Comparison of ENCODE assay signal across 7 cellular contexts in the genomic region with DNA sequence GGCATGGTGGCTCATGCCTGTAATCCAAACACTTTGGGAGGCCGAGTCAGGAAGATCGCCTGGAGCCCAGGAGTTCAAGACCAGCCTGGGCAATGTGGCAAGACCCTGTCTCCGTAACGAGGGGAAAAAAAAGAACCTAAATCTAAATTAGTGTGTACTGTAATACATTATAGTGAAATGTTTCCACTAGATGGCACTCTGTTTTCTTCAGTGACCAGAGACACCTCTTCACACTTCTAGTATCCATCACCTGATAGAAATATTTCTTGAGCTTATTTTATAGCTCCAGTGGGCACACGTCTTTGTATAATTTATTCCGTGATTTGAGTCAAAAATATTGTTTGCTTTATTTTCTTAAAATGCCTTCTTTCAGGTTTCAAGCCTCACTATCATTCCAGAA.
DNase-seq lines count a peak whose midpoint lies in the region; ATAC-seq and TF ChIP-seq lines count a peak whose summit lies in the region.

No MANE protein-coding gene starts in this region.

- H3K4me1 Mint-ChIP-seq in type B pancreatic cell (ENCODE audit: unreplicated experiment): peaks cover 10% of the 10 kb centered on the region

- no peaks in the 10 kb centered on the region for H3K27me3 ChIP-seq in esophagus muscularis mucosa

- no peaks in the 10 kb centered on the region for H3K27me3 Mint-ChIP-seq in type B pancreatic cell

- peaks cover 15% of the 10 kb centered on the region for H3K36me3 Mint-ChIP-seq in type B pancreatic cell

- no peak for TF ChIP-seq EP300 in esophagus muscularis mucosa (IDR thresholded peaks at IDR 0.05)

- no peak overlapping the region for H3K27ac ChIP-seq in esophagus muscularis mucosa (replicated peaks in 1 of 4)

- H3K4me3 ChIP-seq in esophagus muscularis mucosa: no peak overlapping the region

- H3K36me3 ChIP-seq in esophagus muscularis mucosa: no peaks in the 10 kb centered on the region

- H3K4me1 ChIP-seq in esophagus muscularis mucosa: peaks cover 0 to 12% (median 0%) of the 10 kb centered on the region in 4 donors

- DNase-seq in GM10266 (ENCODE audit: extremely low spot score): no peak
- DNase-seq in RPMI7951 (ENCODE audit: low read depth): peak; percentile 67
- no peak for DNase-seq in esophagus muscularis mucosa (ENCODE audit: extremely low spot score)
- DNase-seq in type B pancreatic cell (ENCODE audit: extremely low spot score, unreplicated experiment): no peak
- no peak for DNase-seq in HPDE6-E6E7 (ENCODE audit: extremely low spot score)
- no peak for DNase-seq in posterior cingulate gyrus

- no peaks in the 10 kb centered on the region for H3K9me3 ChIP-seq in esophagus muscularis mucosa

- no peak for TF ChIP-seq POLR2A in esophagus muscularis mucosa (IDR thresholded peaks at IDR 0.05; ENCODE audit: low read depth)

- peak; percentile 62 for ATAC-seq in HG02884 (IDR thresholded peaks at IDR 0.05; ENCODE audit: unreplicated experiment)

- WGBS in esophagus muscularis mucosa: 37% methylated on average over 6 of the region's 6 CpGs

- TF ChIP-seq CTCF in GM10266 (IDR thresholded peaks at IDR 0.05; ENCODE audit: control insufficient read depth, insufficient read depth, low read depth, missing control alignments): peak; percentile 11
- peak in 2 of 3 experiments; percentile 23 to 39 for TF ChIP-seq CTCF in esophagus muscularis mucosa (IDR thresholded peaks at IDR 0.05)
- peak; percentile 53 for TF ChIP-seq CTCF in type B pancreatic cell (conservative IDR thresholded peaks at IDR 0.05)

- H3K4me3 Mint-ChIP-seq in type B pancreatic cell: no peak overlapping the region

- peaks cover 5% of the 10 kb centered on the region for H3K9me3 Mint-ChIP-seq in type B pancreatic cell

- intact Hi-C loops in esophagus muscularis mucosa (cut with DNase I) (no loop called here), posterior cingulate gyrus (cut with DNase I) (no loop called here)

- no peak overlapping the region for H3K27ac Mint-ChIP-seq in type B pancreatic cell
